In genomic region chr15:49190586-49190985, GRCh38 we compare ENCODE assay signal across 2 cellular contexts.
TF ChIP-seq lines count a peak whose summit lies in the region.

No MANE protein-coding gene starts in this region.

TF ChIP-seq in GM12878, 131 proteins besides CTCF, POLR2A, EP300 and RAD21 (continued from another document):
- TF ChIP-seq E2F8 (IDR thresholded peaks at IDR 0.05; ENCODE audit: low read depth, partially characterized antibody) (no peak), RELA (IDR thresholded peaks at IDR 0.05; ENCODE audit: borderline replicate concordance, partially characterized antibody) (no peak), MLLT1 (IDR thresholded peaks at IDR 0.05) (no peak), EZH2 (IDR thresholded peaks at IDR 0.05; ENCODE audit: borderline replicate concordance, control insufficient read depth, low read depth, low read length) (no peak), NFYA (IDR thresholded peaks at IDR 0.05; ENCODE audit: borderline replicate concordance, low read depth, low read length) (no peak), CUX1 (IDR thresholded peaks at IDR 0.05; ENCODE audit: insufficient replicate concordance, low read depth, low read length) (no peak), POLR2AphosphoS5 (IDR thresholded peaks at IDR 0.05; ENCODE audit: low read length) (no peak), HDAC2 (IDR thresholded peaks at IDR 0.05) (no peak), FOXM1 (IDR thresholded peaks at IDR 0.05; ENCODE audit: low read depth, low read length) (no peak), NR2F1 (conservative IDR thresholded peaks at IDR 0.05) (no peak), SMAD1 (IDR thresholded peaks at IDR 0.05; ENCODE audit: low read depth, partially characterized antibody) (no peak)

TF ChIP-seq in HEK293T, 16 proteins besides CTCF, POLR2A, EP300 and RAD21 (continued from another document):
- TF ChIP-seq SUZ12 (IDR thresholded peaks at IDR 0.05) (no peak), FOXM1 (IDR thresholded peaks at IDR 0.05; ENCODE audit: borderline replicate concordance) (no peak), TARDBP (IDR thresholded peaks at IDR 0.05) (no peak), HDGF (IDR thresholded peaks at IDR 0.05; ENCODE audit: borderline replicate concordance) (no peak), FOXA1 (IDR thresholded peaks at IDR 0.05) (no peak), L3MBTL2 (conservative IDR thresholded peaks at IDR 0.05) (no peak), ZNF384 (IDR thresholded peaks at IDR 0.05) (no peak), NFRKB (IDR thresholded peaks at IDR 0.05) (no peak), FOXK2 (IDR thresholded peaks at IDR 0.05) (no peak)
TF ChIP-seq in HEK293T: peak in this region for 0.
